ENCODE assay signal across 19 cellular contexts in genomic region chr15:70576276-70576675, GRCh38.
DNase-seq lines count a peak whose midpoint lies in the region; ATAC-seq, FAIRE-seq and TF ChIP-seq lines count a peak whose summit lies in the region.
"Had no signal": no experiment of that assay in that cellular context is flagged by ENCODE, and none has a peak within 500 bp of the region (broad histone marks: within the 10 kb centered on the region; RNA-seq: fewer than 3 reads in every experiment).

No MANE protein-coding gene starts in this region.

- H3K36me3 ChIP-seq in GM23248 (ENCODE audit: low read depth) (no peaks in the 10 kb centered on the region), bronchial epithelial cell (ENCODE audit: control insufficient read depth, insufficient read depth, low read length) (no peaks in the 10 kb centered on the region)
- H3K36me3 ChIP-seq: BE2C, HAP-1 had no signal

- H2AFZ ChIP-seq in GM23248: no peak overlapping the region

- H3K27ac ChIP-seq in A549: no peak overlapping the region
- H3K27ac ChIP-seq in GM23248: no peak overlapping the region

- DNase-seq in A549 (ENCODE audit: low read depth in 1 of 2, low spot score in 1 of 2) (no peak), GM23248 (peak; percentile 14), bronchial epithelial cell (ENCODE audit: low read depth) (no peak), type B pancreatic cell (ENCODE audit: extremely low spot score, unreplicated experiment) (no peak), GOT3 (lab: John Stamatoyannopoulos, UW) (no peak)
- no peak for DNase-seq in activated naive CD8-positive, alpha-beta T cell treated with anti-CD3 and anti-CD28 coated beads, Interleukin-2, amount 50 U/mL, for 24 hours
- DNase-seq: ACHN; BE2C; C1 segment of cervical spinal cord; CD4-positive, CD25-positive, alpha-beta regulatory T cell; CD8-positive, alpha-beta memory T cell; COR-L47; IMR-90 had no signal

- peak overlapping the region; percentile 20 for H3K4me3 Mint-ChIP-seq in type B pancreatic cell
- H3K4me3 Mint-ChIP-seq in activated naive CD8-positive, alpha-beta T cell treated with anti-CD3 and anti-CD28 coated beads, Interleukin-2, amount 50 U/mL, for 24 hours: no peak overlapping the region
- H3K4me3 Mint-ChIP-seq: CD4-positive, CD25-positive, alpha-beta regulatory T cell; CD8-positive, alpha-beta memory T cell had no signal

- H3K4me1 ChIP-seq in A549 (no peaks in the 10 kb centered on the region), GM23248 (ENCODE audit: insufficient read depth) (peaks cover 11% of the 10 kb centered on the region)
- H3K4me1 ChIP-seq: BE2C had no signal

- peaks cover 4% of the 10 kb centered on the region for H3K9me3 Mint-ChIP-seq in type B pancreatic cell
- peaks cover 4% of the 10 kb centered on the region for H3K9me3 Mint-ChIP-seq in activated naive CD8-positive, alpha-beta T cell treated with anti-CD3 and anti-CD28 coated beads, Interleukin-2, amount 50 U/mL, for 24 hours

- FAIRE-seq in A549 (lab: Jason Lieb, UNC) (peak; percentile 68), bronchial epithelial cell (lab: Jason Lieb, UNC) (peak; percentile 18)
- FAIRE-seq: D721Med, G401.6, GM12891, K562 had no signal

- 0 out of 2 replicates have a peak, but pooled peaks cover 8% of the 10 kb centered on the region for H3F3A ChIP-seq in GM23248 (ENCODE audit: insufficient read depth)

- ATAC-seq in A549 (no peak), GM18858 (IDR thresholded peaks at IDR 0.05; ENCODE audit: unreplicated experiment) (no peak)
- no peak for ATAC-seq in activated naive CD8-positive, alpha-beta T cell treated with anti-CD3 and anti-CD28 coated beads, Interleukin-2, amount 50 U/mL, for 24 hours
- ATAC-seq: K562 had no signal

- TF ChIP-seq RAD21 in A549 (conservative IDR thresholded peaks at IDR 0.05 in 1 of 2, IDR thresholded peaks at IDR 0.05 in 1 of 2): no peak

- H3K4me2 ChIP-seq in A549 (no peak overlapping the region), GM23248 (ENCODE audit: unreplicated experiment) (no peak overlapping the region)

- no peaks in the 10 kb centered on the region for H3K9me3 ChIP-seq in A549
- H3K9me3 ChIP-seq in GM23248 (ENCODE audit: low read depth): no peaks in the 10 kb centered on the region
- H3K9me3 ChIP-seq: BE2C, HAP-1 had no signal

- POLR2A ChIA-PET in A549 (lab: Yijun Ruan, JAX): no interaction called here

- TF ChIP-seq CTCF in A549 (IDR thresholded peaks at IDR 0.05) (no peak), bronchial epithelial cell (IDR thresholded peaks at IDR 0.05; ENCODE audit: insufficient read depth, low read length, severe bottlenecking) (no peak), type B pancreatic cell (conservative IDR thresholded peaks at IDR 0.05) (no peak)

- H3K4me3 ChIP-seq in A549 (no peak overlapping the region), GM23248 (no peak overlapping the region), bronchial epithelial cell (ENCODE audit: low read depth, low read length) (no peak overlapping the region)
- H3K4me3 ChIP-seq: HAP-1, K562 had no signal

- H3K27me3 Mint-ChIP-seq in type B pancreatic cell: peaks cover 7% of the 10 kb centered on the region
- H3K27me3 Mint-ChIP-seq in activated naive CD8-positive, alpha-beta T cell treated with anti-CD3 and anti-CD28 coated beads, Interleukin-2, amount 50 U/mL, for 24 hours: no peaks in the 10 kb centered on the region

- CTCF ChIA-PET in A549 (lab: Yijun Ruan, JAX): interaction anchor here (0.7 to 4.8 kb wide), 5 partner anchors 9 to 116 kb away, joined by 3 to 30 read pairs (median 4); no protein-coding TSS in a partner anchor

- in situ Hi-C loops in GM23248 (cut with MboI): no loop called here

- H3K9ac ChIP-seq in GM23248: no peak overlapping the region

- no peak for TF ChIP-seq POLR2A in A549 (IDR thresholded peaks at IDR 0.05; ENCODE audit: low read length)

- no peaks in the 10 kb centered on the region for H3K9me2 ChIP-seq in GM23248 (ENCODE audit: insufficient read depth)

- no peaks in the 10 kb centered on the region for H4K20me1 ChIP-seq in GM23248 (ENCODE audit: insufficient read depth)

- H3K36me3 Mint-ChIP-seq in type B pancreatic cell: no peaks in the 10 kb centered on the region
- peaks cover 3% of the 10 kb centered on the region for H3K36me3 Mint-ChIP-seq in activated naive CD8-positive, alpha-beta T cell treated with anti-CD3 and anti-CD28 coated beads, Interleukin-2, amount 50 U/mL, for 24 hours (ENCODE audit: low read depth)

- no peak for TF ChIP-seq EP300 in A549 (IDR thresholded peaks at IDR 0.05)

- H3K27ac Mint-ChIP-seq in type B pancreatic cell: no peak overlapping the region
- H3K27ac Mint-ChIP-seq in activated naive CD8-positive, alpha-beta T cell treated with anti-CD3 and anti-CD28 coated beads, Interleukin-2, amount 50 U/mL, for 24 hours: no peak overlapping the region
- H3K27ac Mint-ChIP-seq: CD4-positive, CD25-positive, alpha-beta regulatory T cell; CD8-positive, alpha-beta memory T cell had no signal

- H3K79me2 ChIP-seq in GM23248 (ENCODE audit: insufficient read depth): no peaks in the 10 kb centered on the region

- H3K4me1 Mint-ChIP-seq in type B pancreatic cell (ENCODE audit: unreplicated experiment): peaks cover 34% of the 10 kb centered on the region
- no peaks in the 10 kb centered on the region for H3K4me1 Mint-ChIP-seq in activated naive CD8-positive, alpha-beta T cell treated with anti-CD3 and anti-CD28 coated beads, Interleukin-2, amount 50 U/mL, for 24 hours

- H3K27me3 ChIP-seq in GM23248 (replicated peaks; ENCODE audit: insufficient read depth): peaks cover 25% of the 10 kb centered on the region
- H3K27me3 ChIP-seq in bronchial epithelial cell (ENCODE audit: control insufficient read depth, insufficient read depth, low read length): peaks cover 18% of the 10 kb centered on the region
- H3K27me3 ChIP-seq: BE2C had no signal

- WGBS in A549 (ENCODE audit: missing lambda C conversion rate): 84% methylated on average over 3 of the region's 3 CpGs
- WGBS in GM23248 (ENCODE audit: low coverage in 1 of 2, low lambda C conversion rate in 2 of 2, missing lambda C conversion rate in 2 of 2), 2 experiments: 39 to 42% methylated on average over 3 of the region's 3 CpGs

TF ChIP-seq in A549, 52 proteins besides CTCF, POLR2A, EP300 and RAD21:
- TF ChIP-seq NFE2L2 (conservative IDR thresholded peaks at IDR 0.05; ENCODE audit: low read length): no peak
- no peak for TF ChIP-seq USF2 (IDR thresholded peaks at IDR 0.05)
- TF ChIP-seq E2F6 (IDR thresholded peaks at IDR 0.05; ENCODE audit: borderline replicate concordance, low read depth): no peak
- TF ChIP-seq REST (IDR thresholded peaks at IDR 0.05): no peak
- no peak for TF ChIP-seq JUNB (IDR thresholded peaks at IDR 0.05)
- no peak for TF ChIP-seq SREBF2 (IDR thresholded peaks at IDR 0.05)
- TF ChIP-seq CBX8 (IDR thresholded peaks at IDR 0.05): no peak
- no peak for TF ChIP-seq ATOH8 (CRISPR knock-in tag; IDR thresholded peaks at IDR 0.05; ENCODE audit: low read depth)
